Comparison of ENCODE assay signal across 8 cellular contexts in the genomic region with DNA sequence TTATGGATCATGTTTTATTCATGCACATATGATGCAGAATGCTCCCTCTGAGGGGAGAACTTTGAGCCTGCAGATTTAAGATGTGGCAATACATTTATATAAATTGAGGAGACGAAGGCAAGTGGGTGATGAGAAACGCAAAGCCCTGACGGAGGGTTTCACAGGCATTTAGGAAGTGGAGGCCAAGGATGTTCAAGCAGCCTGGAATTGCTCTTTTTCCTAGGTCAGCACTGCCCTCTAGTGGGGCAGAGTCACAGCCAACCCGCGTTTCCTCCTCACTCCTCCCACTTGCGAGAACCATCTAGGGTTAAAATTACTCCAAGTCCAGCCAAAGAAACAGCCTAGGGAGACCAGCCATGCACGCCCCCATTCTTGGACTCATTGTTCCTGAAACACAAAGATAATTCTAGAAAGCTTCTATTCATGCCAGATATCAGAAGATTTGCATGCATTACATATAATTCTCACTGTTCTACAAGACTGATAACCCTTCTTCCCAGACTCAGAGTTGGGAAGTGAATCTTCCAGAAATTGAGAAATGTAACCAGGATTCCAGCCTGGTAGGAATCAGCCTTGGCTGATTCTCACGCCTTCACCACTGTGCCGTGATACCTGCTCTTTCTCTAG.
A peak's percentile ranks its signal among the peaks of the same experiment; 100 is the strongest.
DNase-seq lines count a peak whose midpoint lies in the region; ATAC-seq and TF ChIP-seq lines count a peak whose summit lies in the region.

No MANE protein-coding gene starts in this region.

- peaks cover 4% of the 10 kb centered on the region for H3K36me3 Mint-ChIP-seq in T-cell
- H3K36me3 Mint-ChIP-seq in MCF 10A (ENCODE audit: insufficient read depth, unreplicated experiment): no peaks in the 10 kb centered on the region

- POLR2A ChIA-PET in T-cell (lab: Charles Lee) (no interaction called here), MCF 10A (lab: Yijun Ruan, JAX) (no interaction called here)

- peak; percentile 87 for TF ChIP-seq CTCF in MCF 10A (IDR thresholded peaks at IDR 0.05; ENCODE audit: unreplicated experiment)

- CTCF ChIA-PET in T-cell (lab: Charles Lee): interaction anchor here in 1 of 2 donors (1.3 kb wide), 1 partner anchor 376 kb away, joined by 4 read pairs; no protein-coding TSS in a partner anchor
- CTCF ChIA-PET in MCF 10A (lab: Yijun Ruan, JAX): interaction anchor here (0.5 to 3.1 kb wide), 22 partner anchors 8 to 1015 kb away, joined by 3 to 24 read pairs (median 4); no protein-coding TSS in a partner anchor

- H3K4me3 Mint-ChIP-seq in T-cell (no peak overlapping the region), MCF 10A (ENCODE audit: unreplicated experiment) (no peak overlapping the region)

- DNase-seq in CD1c-positive myeloid dendritic cell (ENCODE audit: extremely low spot score) (peak; percentile 76), NCI-H1092 (lab: John Stamatoyannopoulos, UW) (peak; percentile 53), T-cell (peak in 20 of 34 experiments; percentile 11 to 43 (median 18)), MCF 10A (ENCODE audit: unreplicated experiment) (peak; percentile 79), islet precursor cell (peak; percentile 87)
- DNase-seq in stimulated activated CD4-positive, alpha-beta T cell treated with anti-CD3 and anti-CD28 coated beads, Interleukin-1b, Interleukin-23, amount 100 ng/mL, for 48 hours: peak; percentile 52

- ATAC-seq in GM19395 (IDR thresholded peaks at IDR 0.05; ENCODE audit: unreplicated experiment) (peak; percentile 57), T-cell (replicated peaks in 1 of 4) (peak in 1 of 4 experiments; percentile 40), GM21515 (IDR thresholded peaks at IDR 0.05; ENCODE audit: unreplicated experiment) (no peak)

- H3K27ac Mint-ChIP-seq in T-cell (no peak overlapping the region), MCF 10A (ENCODE audit: low read depth, unreplicated experiment) (no peak overlapping the region)

- no TSS peak for BruUV-seq in MCF 10A (replicated peaks; lab: Mats Ljungman, UMichigan)

- H3K27me3 Mint-ChIP-seq in T-cell: no peaks in the 10 kb centered on the region
- H3K27me3 Mint-ChIP-seq in MCF 10A (ENCODE audit: insufficient read depth, unreplicated experiment): no peaks in the 10 kb centered on the region

- intact Hi-C loops in MCF 10A (cut with micrococcal nuclease): loop anchor here (1.0 kb wide), 3 partner anchors 233 to 779 kb away; no protein-coding TSS in a partner anchor

- H3K9me3 Mint-ChIP-seq in T-cell (no peaks in the 10 kb centered on the region), MCF 10A (ENCODE audit: unreplicated experiment) (no peaks in the 10 kb centered on the region)

- H3K4me1 Mint-ChIP-seq in T-cell (peaks cover 0 to 6% (median under 1%) of the 10 kb centered on the region in 3 donors), MCF 10A (ENCODE audit: insufficient read depth, unreplicated experiment) (peaks cover 6% of the 10 kb centered on the region)

Comparison
In these comparisons a context has a peak if more than half of its experiments do, and no peak if none do; other contexts are left out.
1. DNase-seq: peak in every context shown above with its lines; median percentile 87 in islet precursor cell; 79 in MCF 10A; 76 in CD1c-positive myeloid dendritic cell; 53 in NCI-H1092; 52 in stimulated activated CD4-positive, alpha-beta T cell treated with anti-CD3 and anti-CD28 coated beads, Interleukin-1b, Interleukin-23, amount 100 ng/mL, for 48 hours; 18 in T-cell.